Comparison of ENCODE assay signal across 8 cellular contexts in the genomic region with DNA sequence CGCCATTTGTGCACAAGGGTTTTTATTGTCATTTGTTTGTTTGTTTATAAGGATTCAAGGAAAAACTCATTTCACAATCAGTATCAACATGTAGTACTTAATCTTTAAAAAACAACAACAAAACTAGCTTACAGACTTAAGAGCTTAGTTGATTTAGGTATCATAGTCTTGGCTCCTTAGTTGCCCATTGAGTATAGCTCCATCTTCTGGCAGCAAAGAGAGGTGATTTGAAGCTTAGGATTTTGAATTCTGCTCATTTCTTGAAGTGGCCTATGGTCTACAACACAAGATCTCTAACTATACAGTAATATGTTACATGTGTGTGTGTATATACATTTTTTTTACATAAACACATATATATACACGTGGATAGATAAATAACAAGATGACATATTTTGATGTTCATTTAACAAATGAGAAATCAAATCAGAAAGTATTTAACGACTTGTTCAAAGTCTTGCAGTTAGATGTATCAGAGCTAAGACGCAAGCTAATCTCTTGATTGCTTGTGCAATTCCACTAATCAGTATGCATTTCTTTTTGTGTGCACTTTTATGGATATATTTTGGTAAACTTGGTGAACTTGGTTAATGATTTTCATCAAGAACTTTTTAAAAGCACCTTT.
DNase-seq lines count a peak whose midpoint lies in the region; ATAC-seq and TF ChIP-seq lines count a peak whose summit lies in the region.

No MANE protein-coding gene starts in this region.

- peak; percentile 68 for DNase-seq in CD1c-positive myeloid dendritic cell (ENCODE audit: extremely low spot score)
- DNase-seq in NCI-H69 (lab: John Stamatoyannopoulos, UW), result peak; percentile 68
- DNase-seq in kidney tubule cell (ENCODE audit: low spot score), result peak; percentile 65
- no peak for DNase-seq in upper lobe of right lung

- no peak overlapping the region for H3K4me3 ChIP-seq in upper lobe of right lung

- ATAC-seq in GM21529 (IDR thresholded peaks at IDR 0.05; ENCODE audit: unreplicated experiment) (peak; percentile 56), upper lobe of right lung (peak; percentile 80), GM21717 (IDR thresholded peaks at IDR 0.05; ENCODE audit: unreplicated experiment) (no peak), GM18511 (IDR thresholded peaks at IDR 0.05; ENCODE audit: unreplicated experiment) (no peak)

- H3K4me1 ChIP-seq in upper lobe of right lung, result no peaks in the 10 kb centered on the region

- H3K9me3 ChIP-seq in upper lobe of right lung, result peaks cover 5% of the 10 kb centered on the region

- no peaks in the 10 kb centered on the region for H3K27me3 ChIP-seq in upper lobe of right lung

- H3K36me3 ChIP-seq in upper lobe of right lung, result no peaks in the 10 kb centered on the region

- H3K4me3 Mint-ChIP-seq in brain, result no peak overlapping the region

- H3K4me1 Mint-ChIP-seq in brain, result peaks cover 17% of the 10 kb centered on the region

- peaks cover 0 to 23% (median 15%) of the 10 kb centered on the region in 5 experiments for H3K9me3 Mint-ChIP-seq in brain

- H3K27me3 Mint-ChIP-seq in brain, result no peaks in the 10 kb centered on the region

- H3K27ac Mint-ChIP-seq in brain, result no peak overlapping the region

- peaks cover 37% of the 10 kb centered on the region for H3K36me3 Mint-ChIP-seq in brain

- no peak overlapping the region for H3K27ac ChIP-seq in upper lobe of right lung

- TF ChIP-seq CTCF in brain (conservative IDR thresholded peaks at IDR 0.05) (peak; percentile 53 to 68), upper lobe of right lung (IDR thresholded peaks at IDR 0.05) (peak; percentile 71)

- intact Hi-C loops in upper lobe of right lung (cut with DNase I), result no loop called here

Comparison
In these comparisons a context has a peak if more than half of its experiments do, and no peak if none do; other contexts are left out.
1. ATAC-seq: peak in GM21529 (single experiment) and upper lobe of right lung (single experiment); none in GM21717 (single experiment) and GM18511 (single experiment).